Comparison of ENCODE assay signal across 1 cellular context in genomic region chr20:36306557-36307411, GRCh38.
TF ChIP-seq lines count a peak whose summit lies in the region.

No MANE protein-coding gene starts in this region.

TF ChIP-seq in WTC11, 78 proteins besides CTCF, POLR2A, EP300 and RAD21 (continued from another document):
- no peak for TF ChIP-seq AR (CRISPR knock-in tag; IDR thresholded peaks at IDR 0.05)
- TF ChIP-seq, protein P1, sequence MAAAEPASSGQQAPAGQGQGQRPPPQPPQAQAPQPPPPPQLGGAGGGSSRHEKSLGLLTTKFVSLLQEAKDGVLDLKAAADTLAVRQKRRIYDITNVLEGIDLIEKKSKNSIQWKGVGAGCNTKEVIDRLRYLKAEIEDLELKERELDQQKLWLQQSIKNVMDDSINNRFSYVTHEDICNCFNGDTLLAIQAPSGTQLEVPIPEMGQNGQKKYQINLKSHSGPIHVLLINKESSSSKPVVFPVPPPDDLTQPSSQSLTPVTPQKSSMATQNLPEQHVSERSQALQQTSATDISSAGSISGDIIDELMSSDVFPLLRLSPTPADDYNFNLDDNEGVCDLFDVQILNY (CRISPR knock-in tag; IDR thresholded peaks at IDR 0.05): no peak
- TF ChIP-seq IRF1 (CRISPR knock-in tag; IDR thresholded peaks at IDR 0.05): no peak
- TF ChIP-seq, protein P2, sequence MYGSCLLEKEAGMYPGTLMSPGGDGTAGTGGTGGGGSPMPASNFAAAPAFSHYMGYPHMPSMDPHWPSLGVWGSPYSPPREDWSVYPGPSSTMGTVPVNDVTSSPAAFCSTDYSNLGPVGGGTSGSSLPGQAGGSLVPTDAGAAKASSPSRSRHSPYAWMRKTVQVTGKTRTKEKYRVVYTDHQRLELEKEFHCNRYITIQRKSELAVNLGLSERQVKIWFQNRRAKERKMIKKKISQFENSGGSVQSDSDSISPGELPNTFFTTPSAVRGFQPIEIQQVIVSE (CRISPR knock-in tag; IDR thresholded peaks at IDR 0.05; ENCODE audit: borderline replicate concordance): no peak
- no peak for TF ChIP-seq NR2C2 (CRISPR knock-in tag; IDR thresholded peaks at IDR 0.05)
- no peak for TF ChIP-seq IRF2 (CRISPR knock-in tag; IDR thresholded peaks at IDR 0.05; ENCODE audit: borderline replicate concordance, low read depth)
- TF ChIP-seq NR1H2 (CRISPR knock-in tag; IDR thresholded peaks at IDR 0.05): no peak
